ENCODE assay signal across 1 cellular context in the genomic region with DNA sequence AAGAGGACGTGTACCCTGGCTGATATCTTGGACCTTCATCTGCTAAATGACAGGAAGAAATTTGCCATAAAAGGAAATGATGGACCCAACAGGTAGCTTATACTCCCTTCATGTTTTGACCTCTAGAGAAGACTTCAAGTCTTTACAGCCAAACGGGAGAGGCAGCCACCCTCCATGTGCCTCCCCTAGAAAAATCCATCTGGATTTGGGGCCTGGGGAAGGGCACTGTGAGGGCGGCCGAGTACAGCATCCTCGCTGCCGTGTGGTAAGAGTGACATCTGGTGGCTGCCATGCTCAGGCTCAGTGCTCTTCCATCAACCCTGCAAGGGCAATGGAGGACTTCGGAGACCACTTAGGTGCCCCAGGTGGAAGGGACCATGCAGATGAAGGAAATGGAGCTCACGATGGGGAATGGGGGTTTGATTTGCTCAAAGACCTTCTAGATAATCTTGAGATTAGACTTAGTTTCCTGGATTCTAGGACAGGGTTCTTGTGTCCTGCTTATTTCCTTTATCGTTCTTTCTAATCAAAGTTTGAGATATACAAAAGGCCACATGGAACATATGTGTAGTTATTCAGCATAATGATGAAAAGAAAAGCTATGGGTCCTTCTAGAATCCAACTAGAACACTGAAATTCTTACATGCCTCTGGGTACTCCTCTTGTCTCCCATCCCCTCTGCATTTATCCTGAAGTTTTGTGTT.
TF ChIP-seq lines count a peak whose summit lies in the region.

No MANE protein-coding gene starts in this region.

TF ChIP-seq in H1, 55 proteins besides CTCF, POLR2A, EP300 and RAD21:
- TF ChIP-seq CREB1 (IDR thresholded peaks at IDR 0.05) (no peak), YY1 (IDR thresholded peaks at IDR 0.05; ENCODE audit: low read depth, low read length) (peak; percentile 79)
- TF ChIP-seq, protein P1, sequence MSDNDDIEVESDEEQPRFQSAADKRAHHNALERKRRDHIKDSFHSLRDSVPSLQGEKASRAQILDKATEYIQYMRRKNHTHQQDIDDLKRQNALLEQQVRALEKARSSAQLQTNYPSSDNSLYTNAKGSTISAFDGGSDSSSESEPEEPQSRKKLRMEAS (IDR thresholded peaks at IDR 0.05): peak; percentile 53
